In the genomic region with DNA sequence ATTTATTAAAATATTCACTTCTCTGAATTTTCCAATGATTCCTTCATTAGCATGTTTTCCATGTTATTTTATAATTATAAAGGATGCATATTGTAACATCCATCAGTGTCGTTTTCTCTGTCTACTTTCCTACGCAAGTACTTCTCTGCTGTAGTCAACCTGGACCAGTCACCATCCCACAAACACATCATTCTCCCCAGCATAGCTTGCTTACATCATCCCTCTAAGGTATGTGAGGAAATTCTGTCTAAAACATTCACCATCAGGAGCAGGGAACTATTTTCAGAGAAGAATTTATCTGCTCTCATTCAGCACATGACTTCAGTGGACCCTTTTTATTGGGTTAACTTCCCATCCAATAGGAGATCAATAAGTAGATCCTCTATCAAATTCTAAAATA, we compare ENCODE assay signal across 21 cellular contexts.
"Had no signal": no experiment of that assay in that cellular context is flagged by ENCODE, and none has a peak within 500 bp of the region (broad histone marks: within the 10 kb centered on the region; RNA-seq: fewer than 3 reads in every experiment).

No MANE protein-coding gene starts in this region.

- H3K27ac Mint-ChIP-seq: activated CD4-positive, alpha-beta memory T cell treated with anti-CD3 and anti-CD28 coated beads, Interleukin-2, amount 10 ng/mL, durations not matched to agents 7 days and 5 days; activated T-helper 17 cell treated with anti-CD3 and anti-CD28 coated beads, Interleukin-2, amount 50 U/mL, for 72 hours; natural killer cell; stimulated activated naive CD8-positive, alpha-beta T cell treated with anti-CD3 and anti-CD28 coated beads, Interleukin-15, amount 100 ng/mL, for 72 hours had no signal

- H3K27ac ChIP-seq: breast epithelium, esophagus muscularis mucosa, hepatocyte, lower lobe of right lung, ovary, psoas muscle, skin epidermis, suprapubic skin, vagina had no signal

- H3K27me3 Mint-ChIP-seq: activated CD4-positive, alpha-beta memory T cell treated with anti-CD3 and anti-CD28 coated beads, Interleukin-2, amount 10 ng/mL, durations not matched to agents 7 days and 5 days; activated T-helper 17 cell treated with anti-CD3 and anti-CD28 coated beads, Interleukin-2, amount 50 U/mL, for 72 hours; stimulated activated naive CD8-positive, alpha-beta T cell treated with anti-CD3 and anti-CD28 coated beads, Interleukin-15, amount 100 ng/mL, for 72 hours had no signal

- H3K4me3 Mint-ChIP-seq: activated CD4-positive, alpha-beta memory T cell treated with anti-CD3 and anti-CD28 coated beads, Interleukin-2, amount 10 ng/mL, durations not matched to agents 7 days and 5 days; activated T-helper 17 cell treated with anti-CD3 and anti-CD28 coated beads, Interleukin-2, amount 50 U/mL, for 72 hours; natural killer cell; stimulated activated naive CD8-positive, alpha-beta T cell treated with anti-CD3 and anti-CD28 coated beads, Interleukin-15, amount 100 ng/mL, for 72 hours had no signal

- H3K4me1 Mint-ChIP-seq: activated CD4-positive, alpha-beta memory T cell treated with anti-CD3 and anti-CD28 coated beads, Interleukin-2, amount 10 ng/mL, durations not matched to agents 7 days and 5 days; activated T-helper 17 cell treated with anti-CD3 and anti-CD28 coated beads, Interleukin-2, amount 50 U/mL, for 72 hours; natural killer cell; stimulated activated naive CD8-positive, alpha-beta T cell treated with anti-CD3 and anti-CD28 coated beads, Interleukin-15, amount 100 ng/mL, for 72 hours had no signal

- DNase-seq: activated CD4-positive, alpha-beta memory T cell treated with anti-CD3 and anti-CD28 coated beads, Interleukin-2, amount 10 ng/mL, durations not matched to agents 7 days and 5 days; activated CD4-positive, alpha-beta T cell treated with anti-CD3 and anti-CD28 coated beads for 48 hours; activated CD4-positive, CD25-positive, alpha-beta regulatory T cell; activated naive CD4-positive, alpha-beta T cell; activated T-cell treated with anti-CD3 and anti-CD28 coated beads, Interleukin-2, amount 50 U/mL, for 1 hour; cerebellar nuclear complex; effector CD8-positive, alpha-beta T cell; lower lobe of right lung; natural killer cell; ovary; psoas muscle; stimulated activated CD4-positive, alpha-beta T cell treated with anti-CD3 and anti-CD28 coated beads, Interleukin-4, amount 100 ng/mL, for 1 hour; stimulated activated naive CD8-positive, alpha-beta T cell treated with anti-CD3 and anti-CD28 coated beads, Interleukin-15, amount 100 ng/mL, for 72 hours; T-helper 9 cell had no signal

- H3K4me3 ChIP-seq: breast epithelium, esophagus muscularis mucosa, hepatocyte, lower lobe of right lung, ovary, psoas muscle, skin epidermis, suprapubic skin, vagina had no signal

- H3K36me3 Mint-ChIP-seq: natural killer cell had no signal

- H3K9me3 Mint-ChIP-seq: activated CD4-positive, alpha-beta memory T cell treated with anti-CD3 and anti-CD28 coated beads, Interleukin-2, amount 10 ng/mL, durations not matched to agents 7 days and 5 days; stimulated activated naive CD8-positive, alpha-beta T cell treated with anti-CD3 and anti-CD28 coated beads, Interleukin-15, amount 100 ng/mL, for 72 hours had no signal
